Comparison of ENCODE assay signal across 16 cellular contexts in genomic region chr15:100951965-100952364, GRCh38.
"Had no signal": no experiment of that assay in that cellular context is flagged by ENCODE, and none has a peak within 500 bp of the region (broad histone marks: within the 10 kb centered on the region; RNA-seq: fewer than 3 reads in every experiment).

No MANE protein-coding gene starts in this region.

- H3K27ac Mint-ChIP-seq: activated CD4-positive, alpha-beta T cell treated with anti-CD3 and anti-CD28 coated beads, Interleukin-2, amount 10 ng/mL, durations not matched to agents 24 days and 14 days; activated CD8-positive, alpha-beta T cell treated with anti-CD3 and anti-CD28 coated beads, Interleukin-2, amount 10 ng/mL, durations not matched to agents 7 days and 5 days; activated naive CD4-positive, alpha-beta T cell treated with anti-CD3 and anti-CD28 coated beads for 36 hours; activated T-cell treated with anti-CD3 and anti-CD28 coated beads, Interleukin-2, amount 50 U/mL, for 24 hours; brain; endodermal cell; nephron had no signal

- H3K4me3 ChIP-seq: dorsolateral prefrontal cortex, lower lobe of right lung, spleen had no signal

- H3K9me3 ChIP-seq: lower lobe of right lung, spleen had no signal

- H3K9me3 Mint-ChIP-seq: activated CD4-positive, alpha-beta T cell treated with anti-CD3 and anti-CD28 coated beads, Interleukin-2, amount 10 ng/mL, durations not matched to agents 24 days and 14 days; activated naive CD4-positive, alpha-beta T cell treated with anti-CD3 and anti-CD28 coated beads for 36 hours; activated T-cell treated with anti-CD3 and anti-CD28 coated beads, Interleukin-2, amount 50 U/mL, for 24 hours; endodermal cell; nephron had no signal

- H3K36me3 Mint-ChIP-seq: brain had no signal

- DNase-seq: activated CD4-positive, alpha-beta T cell treated with anti-CD3 and anti-CD28 coated beads, Interleukin-2, amount 10 ng/mL, durations not matched to agents 24 days and 14 days; activated CD8-positive, alpha-beta T cell treated with anti-CD3 and anti-CD28 coated beads, Interleukin-2, amount 10 ng/mL, durations not matched to agents 7 days and 5 days; activated naive CD4-positive, alpha-beta T cell treated with anti-CD3 and anti-CD28 coated beads for 36 hours; activated T-cell treated with anti-CD3 and anti-CD28 coated beads, Interleukin-2, amount 50 U/mL, for 24 hours; caudate nucleus; dorsolateral prefrontal cortex; endodermal cell; foreskin fibroblast; hippocampal formation; lower lobe of right lung; spleen; stimulated activated naive CD4-positive, alpha-beta T cell had no signal

- H3K4me3 Mint-ChIP-seq: activated CD4-positive, alpha-beta T cell treated with anti-CD3 and anti-CD28 coated beads, Interleukin-2, amount 10 ng/mL, durations not matched to agents 24 days and 14 days; activated CD8-positive, alpha-beta T cell treated with anti-CD3 and anti-CD28 coated beads, Interleukin-2, amount 10 ng/mL, durations not matched to agents 7 days and 5 days; activated naive CD4-positive, alpha-beta T cell treated with anti-CD3 and anti-CD28 coated beads for 36 hours; activated T-cell treated with anti-CD3 and anti-CD28 coated beads, Interleukin-2, amount 50 U/mL, for 24 hours; brain; endodermal cell; nephron had no signal

- H3K36me3 ChIP-seq: lower lobe of right lung had no signal

- H3K4me1 ChIP-seq: lower lobe of right lung, parathyroid adenoma had no signal

- H3K4me1 Mint-ChIP-seq: activated CD4-positive, alpha-beta T cell treated with anti-CD3 and anti-CD28 coated beads, Interleukin-2, amount 10 ng/mL, durations not matched to agents 24 days and 14 days; brain; endodermal cell had no signal

- H3K27ac ChIP-seq: dorsolateral prefrontal cortex, epithelial cell of prostate, lower lobe of right lung, parathyroid adenoma, spleen had no signal

- ATAC-seq: activated CD8-positive, alpha-beta T cell treated with anti-CD3 and anti-CD28 coated beads, Interleukin-2, amount 10 ng/mL, durations not matched to agents 7 days and 5 days; lower lobe of right lung had no signal
